ENCODE assay signal across 12 cellular contexts in the genomic region with DNA sequence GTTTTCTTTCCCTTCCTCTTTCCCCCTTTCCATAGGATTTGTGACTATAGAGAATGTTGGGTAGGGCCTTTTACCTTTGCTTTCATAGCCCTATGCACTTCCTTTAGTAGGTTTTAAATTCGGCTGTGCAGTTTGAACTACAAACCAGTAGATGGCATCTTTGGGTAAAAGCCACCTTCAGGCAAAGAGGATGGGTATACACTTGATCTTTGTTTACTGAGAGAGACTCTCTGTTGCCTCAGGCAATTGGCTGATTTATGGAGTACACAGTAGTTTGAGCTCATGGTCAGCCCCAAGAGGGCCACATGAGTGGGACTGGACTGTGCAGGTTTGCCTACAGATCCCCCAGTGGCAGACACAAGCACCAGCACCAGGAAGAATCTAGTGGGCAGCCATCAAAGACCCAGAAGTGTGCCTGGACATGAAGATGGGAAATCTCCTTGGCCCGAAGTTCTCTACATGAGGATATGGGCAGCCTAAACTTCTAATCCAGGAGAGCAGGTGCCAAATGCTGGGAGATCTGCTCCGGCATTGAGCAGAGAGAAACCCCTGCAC.
A peak's percentile ranks its signal among the peaks of the same experiment; 100 is the strongest.
DNase-seq lines count a peak whose midpoint lies in the region; ATAC-seq and TF ChIP-seq lines count a peak whose summit lies in the region.
"Had no signal": no experiment of that assay in that cellular context is flagged by ENCODE, and none has a peak within 500 bp of the region (broad histone marks: within the 10 kb centered on the region; RNA-seq: fewer than 3 reads in every experiment).

No MANE protein-coding gene starts in this region.

- H3K4me3 ChIP-seq in breast epithelium (no peak overlapping the region), dorsolateral prefrontal cortex (no peak overlapping the region), upper lobe of right lung (no peak overlapping the region)

- H3K36me3 Mint-ChIP-seq in MCF 10A (ENCODE audit: insufficient read depth, unreplicated experiment), result no peaks in the 10 kb centered on the region
- H3K36me3 Mint-ChIP-seq in activated naive CD8-positive, alpha-beta T cell treated with anti-CD3 and anti-CD28 coated beads, Interleukin-2, amount 50 U/mL, for 24 hours (ENCODE audit: low read depth), result no peaks in the 10 kb centered on the region
- H3K36me3 Mint-ChIP-seq: IgD-negative memory B cell, memory B cell had no signal

- DNase-seq in MCF 10A (ENCODE audit: unreplicated experiment) (peak; percentile 61), breast epithelium (ENCODE audit: low spot score in 2 of 2) (no peak), NCI-H526 (lab: John Stamatoyannopoulos, UW) (peak; percentile 45 to 68), dorsolateral prefrontal cortex (no peak), upper lobe of right lung (no peak)
- no peak for DNase-seq in activated naive CD8-positive, alpha-beta T cell treated with anti-CD3 and anti-CD28 coated beads, Interleukin-2, amount 50 U/mL, for 24 hours
- DNase-seq: stimulated activated naive CD8-positive, alpha-beta T cell treated with anti-CD3 and anti-CD28 coated beads, Interleukin-15, Interleukin-2, amounts not matched to agents 100 U/mL and 50 U/mL, for 24 hours had no signal

- BruUV-seq in MCF 10A (replicated peaks; lab: Mats Ljungman, UMichigan), result no TSS peak

- TF ChIP-seq CTCF in MCF 10A (IDR thresholded peaks at IDR 0.05; ENCODE audit: unreplicated experiment) (peak; percentile 45), breast epithelium (IDR thresholded peaks at IDR 0.05) (no peak), dorsolateral prefrontal cortex (IDR thresholded peaks at IDR 0.05 in 54 of 56, conservative IDR thresholded peaks at IDR 0.05 in 2 of 56; ENCODE audit: low read depth in 1 of 56, partially characterized antibody in 56 of 56) (peak in 53 of 56 donors; percentile 14 to 66 (median 45)), upper lobe of right lung (IDR thresholded peaks at IDR 0.05) (peak; percentile 32)

- no peak overlapping the region for H3K27ac ChIP-seq in breast epithelium
- H3K27ac ChIP-seq in dorsolateral prefrontal cortex, result no peak overlapping the region
- no peak overlapping the region for H3K27ac ChIP-seq in upper lobe of right lung

- no peak overlapping the region for H3K27ac Mint-ChIP-seq in MCF 10A (ENCODE audit: low read depth, unreplicated experiment)
- H3K27ac Mint-ChIP-seq in activated naive CD8-positive, alpha-beta T cell treated with anti-CD3 and anti-CD28 coated beads, Interleukin-2, amount 50 U/mL, for 24 hours, result no peak overlapping the region
- H3K27ac Mint-ChIP-seq: activated naive CD4-positive, alpha-beta T cell treated with anti-CD3 and anti-CD28 coated beads, Interleukin-2, amount 50 U/mL, for 72 hours; IgD-negative memory B cell; memory B cell had no signal

- CTCF ChIA-PET in MCF 10A (lab: Yijun Ruan, JAX), result interaction anchor here (0.6 to 1.4 kb wide), 3 partner anchors 26 to 470 kb away, joined by 3 read pairs; no protein-coding TSS in a partner anchor

- H3K4me3 Mint-ChIP-seq in MCF 10A (ENCODE audit: unreplicated experiment), result no peak overlapping the region
- no peak overlapping the region for H3K4me3 Mint-ChIP-seq in activated naive CD8-positive, alpha-beta T cell treated with anti-CD3 and anti-CD28 coated beads, Interleukin-2, amount 50 U/mL, for 24 hours
- H3K4me3 Mint-ChIP-seq: IgD-negative memory B cell, memory B cell had no signal

- ATAC-seq in upper lobe of right lung (peak; percentile 34), HG03457 (IDR thresholded peaks at IDR 0.05; ENCODE audit: unreplicated experiment) (no peak), GM19397 (IDR thresholded peaks at IDR 0.05; ENCODE audit: unreplicated experiment) (no peak)
- ATAC-seq in activated naive CD8-positive, alpha-beta T cell treated with anti-CD3 and anti-CD28 coated beads, Interleukin-2, amount 50 U/mL, for 24 hours, result no peak
- ATAC-seq: activated naive CD4-positive, alpha-beta T cell treated with anti-CD3 and anti-CD28 coated beads, Interleukin-2, amount 50 U/mL, for 72 hours; stimulated activated naive CD8-positive, alpha-beta T cell treated with anti-CD3 and anti-CD28 coated beads, Interleukin-15, Interleukin-2, amounts not matched to agents 100 U/mL and 50 U/mL, for 24 hours had no signal

- no peaks in the 10 kb centered on the region for H3K9me3 ChIP-seq in breast epithelium
- H3K9me3 ChIP-seq in upper lobe of right lung, result no peaks in the 10 kb centered on the region

- no peaks in the 10 kb centered on the region for H3K9me3 Mint-ChIP-seq in MCF 10A (ENCODE audit: unreplicated experiment)
- peaks cover 16% of the 10 kb centered on the region for H3K9me3 Mint-ChIP-seq in activated naive CD8-positive, alpha-beta T cell treated with anti-CD3 and anti-CD28 coated beads, Interleukin-2, amount 50 U/mL, for 24 hours
- H3K9me3 Mint-ChIP-seq: memory B cell had no signal

- no peaks in the 10 kb centered on the region for H3K27me3 Mint-ChIP-seq in MCF 10A (ENCODE audit: insufficient read depth, unreplicated experiment)
- H3K27me3 Mint-ChIP-seq in activated naive CD8-positive, alpha-beta T cell treated with anti-CD3 and anti-CD28 coated beads, Interleukin-2, amount 50 U/mL, for 24 hours, result no peaks in the 10 kb centered on the region
- H3K27me3 Mint-ChIP-seq: IgD-negative memory B cell, memory B cell had no signal

- H3K4me1 Mint-ChIP-seq in MCF 10A (ENCODE audit: insufficient read depth, unreplicated experiment), result peaks cover 11% of the 10 kb centered on the region
- H3K4me1 Mint-ChIP-seq in activated naive CD8-positive, alpha-beta T cell treated with anti-CD3 and anti-CD28 coated beads, Interleukin-2, amount 50 U/mL, for 24 hours, result no peaks in the 10 kb centered on the region
- H3K4me1 Mint-ChIP-seq: memory B cell had no signal

- TF ChIP-seq POLR2A in breast epithelium (IDR thresholded peaks at IDR 0.05), result no peak

- POLR2A ChIA-PET in MCF 10A (lab: Yijun Ruan, JAX), result no interaction called here

- intact Hi-C loops in MCF 10A (cut with micrococcal nuclease), result loop anchor here (10.0 kb wide), 1 partner anchor 235 kb away; no protein-coding TSS in a partner anchor
- intact Hi-C loops in breast epithelium (cut with DNase I; ENCODE audit: low total_unique reads), result no loop called here
- intact Hi-C loops in dorsolateral prefrontal cortex (cut with DNase I), result loop anchor here in 1 of 2 donors (2.0 kb wide), 1 partner anchor 445 kb away; no protein-coding TSS in a partner anchor
- intact Hi-C loops in upper lobe of right lung (cut with DNase I), result no loop called here

- no peaks in the 10 kb centered on the region for H3K36me3 ChIP-seq in breast epithelium
- no peaks in the 10 kb centered on the region for H3K36me3 ChIP-seq in upper lobe of right lung

- H3K27me3 ChIP-seq in breast epithelium (no peaks in the 10 kb centered on the region), dorsolateral prefrontal cortex (no peaks in the 10 kb centered on the region), upper lobe of right lung (no peaks in the 10 kb centered on the region)

- H3K4me1 ChIP-seq in breast epithelium (no peaks in the 10 kb centered on the region), upper lobe of right lung (no peaks in the 10 kb centered on the region)

Comparison
In these comparisons a context has a peak if more than half of its experiments do, and no peak if none do; other contexts are left out.
1. DNase-seq: peak in MCF 10A (single experiment) and NCI-H526 (2 of 2); none in breast epithelium (0 of 2), dorsolateral prefrontal cortex (0 of 10), upper lobe of right lung (single experiment) and activated naive CD8-positive, alpha-beta T cell treated with anti-CD3 and anti-CD28 coated beads, Interleukin-2, amount 50 U/mL, for 24 hours (single experiment).
2. CTCF ChIP-seq: peak in MCF 10A (single experiment), dorsolateral prefrontal cortex (53 of 56) and upper lobe of right lung (single experiment); none in breast epithelium (0 of 3).